Comparison of ENCODE assay signal across 17 cellular contexts in the genomic region with DNA sequence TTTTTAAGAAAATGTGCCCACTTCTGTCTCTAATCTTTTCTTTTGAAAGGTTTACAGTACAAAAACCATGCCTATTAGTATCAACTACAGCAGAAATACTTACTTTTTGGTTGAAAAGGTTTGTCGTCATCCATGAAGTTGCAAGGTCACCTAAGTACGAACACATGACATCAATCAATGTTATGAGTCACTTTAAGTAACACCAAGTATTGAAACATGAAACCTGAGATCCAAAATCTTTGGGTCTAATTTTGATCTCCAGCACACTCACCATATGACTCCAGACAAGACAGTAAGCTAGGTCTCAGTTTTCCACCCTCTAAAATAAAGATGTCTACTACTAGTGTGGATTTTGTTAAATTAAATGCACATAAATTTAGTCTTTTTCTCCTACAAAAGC.
"Had no signal": no experiment of that assay in that cellular context is flagged by ENCODE, and none has a peak within 500 bp of the region (broad histone marks: within the 10 kb centered on the region; RNA-seq: fewer than 3 reads in every experiment).

No MANE protein-coding gene starts in this region.

- H3K36me3 Mint-ChIP-seq: natural killer cell treated with Interleukin-12 subunit alpha and Interleukin-12 subunit beta and Interleukin-15 and Interleukin-18, amount 100 ng/mL, for 72 hours had no signal

- H3K4me1 ChIP-seq: right lobe of liver, spleen, transverse colon had no signal

- H3K27ac ChIP-seq: right lobe of liver, spleen, transverse colon, VCaP had no signal

- H3K27me3 Mint-ChIP-seq: activated CD8-positive, alpha-beta T cell treated with anti-CD3 and anti-CD28 coated beads for 36 hours; stimulated activated memory B cell treated with anti-CD40 and anti-IgM and Interleukin-4, amounts not matched to agents 10 μg/mL and 1 μg/mL and 100 μg/mL, for 72 hours had no signal

- H3K27ac Mint-ChIP-seq: activated CD8-positive, alpha-beta T cell treated with anti-CD3 and anti-CD28 coated beads for 36 hours; activated naive CD4-positive, alpha-beta T cell treated with anti-CD3 and anti-CD28 coated beads for 36 hours; natural killer cell treated with Interleukin-12 subunit alpha and Interleukin-12 subunit beta and Interleukin-15 and Interleukin-18, amount 100 ng/mL, for 72 hours; stimulated activated memory B cell treated with anti-CD40 and anti-IgM and Interleukin-4, amounts not matched to agents 10 μg/mL and 1 μg/mL and 100 μg/mL, for 72 hours had no signal

- H3K9me3 Mint-ChIP-seq: activated CD8-positive, alpha-beta T cell treated with anti-CD3 and anti-CD28 coated beads for 36 hours; activated naive CD4-positive, alpha-beta T cell treated with anti-CD3 and anti-CD28 coated beads for 36 hours; natural killer cell treated with Interleukin-12 subunit alpha and Interleukin-12 subunit beta and Interleukin-15 and Interleukin-18, amount 100 ng/mL, for 72 hours; stimulated activated memory B cell treated with anti-CD40 and anti-IgM and Interleukin-4, amounts not matched to agents 10 μg/mL and 1 μg/mL and 100 μg/mL, for 72 hours had no signal

- DNase-seq: activated CD8-positive, alpha-beta memory T cell treated with anti-CD3 and anti-CD28 coated beads, Interleukin-2, amount 50 U/mL, for 48 hours; activated CD8-positive, alpha-beta T cell treated with anti-CD3 and anti-CD28 coated beads for 36 hours; activated naive CD4-positive, alpha-beta T cell treated with anti-CD3 and anti-CD28 coated beads for 36 hours; caudate nucleus; cortex of kidney; effector memory CD4-positive, alpha-beta T cell; mammary epithelial cell; nucleus accumbens; right lobe of liver; spleen; stimulated activated CD4-positive, alpha-beta T cell treated with anti-CD3 and anti-CD28 coated beads, Interleukin-1b, Interleukin-23, amount 100 ng/mL, for 48 hours; substantia nigra; T1000; transverse colon had no signal

- H3K9me3 ChIP-seq: right lobe of liver, spleen, transverse colon had no signal

- H3K4me3 ChIP-seq: right lobe of liver, spleen, transverse colon had no signal

- H3K4me1 Mint-ChIP-seq: stimulated activated memory B cell treated with anti-CD40 and anti-IgM and Interleukin-4, amounts not matched to agents 10 μg/mL and 1 μg/mL and 100 μg/mL, for 72 hours had no signal

- H3K27me3 ChIP-seq: right lobe of liver, spleen, transverse colon had no signal

- H3K36me3 ChIP-seq: right lobe of liver, transverse colon had no signal

- H3K4me3 Mint-ChIP-seq: activated CD8-positive, alpha-beta T cell treated with anti-CD3 and anti-CD28 coated beads for 36 hours; activated naive CD4-positive, alpha-beta T cell treated with anti-CD3 and anti-CD28 coated beads for 36 hours; natural killer cell treated with Interleukin-12 subunit alpha and Interleukin-12 subunit beta and Interleukin-15 and Interleukin-18, amount 100 ng/mL, for 72 hours; stimulated activated memory B cell treated with anti-CD40 and anti-IgM and Interleukin-4, amounts not matched to agents 10 μg/mL and 1 μg/mL and 100 μg/mL, for 72 hours had no signal
